13 cellular contexts compared by ENCODE assay signal in genomic region chr3:45606991-45607712, GRCh38. TPM values are rescaled to one million over a fixed set of nuclear protein-coding genes. Genes with fewer than 3 reads are reported as not detected.
DNase-seq lines count a peak whose midpoint lies in the region; ATAC-seq, FAIRE-seq and TF ChIP-seq lines count a peak whose summit lies in the region.
"Had no signal": no experiment of that assay in that cellular context is flagged by ENCODE, and none has a peak within 500 bp of the region (broad histone marks: within the 10 kb centered on the region; RNA-seq: fewer than 3 reads in every experiment).

No MANE protein-coding gene starts in this region.

- no peak overlapping the region for H2AFZ ChIP-seq in ACC112 (ENCODE audit: low read length, unreplicated experiment)

- H3K4me3 ChIP-seq in ACC112 (ENCODE audit: low read depth, low read length) (no peak overlapping the region), SJCRH30 (peak overlapping the region; percentile 34)

- H3K4me3 Mint-ChIP-seq in nephron progenitor cell: no peak overlapping the region

- no peak for ATAC-seq in HG03039 (IDR thresholded peaks at IDR 0.05; ENCODE audit: unreplicated experiment)

- no peak for FAIRE-seq in GM19239 (lab: Jason Lieb, UNC)
- FAIRE-seq: endothelial cell of umbilical vein had no signal

- H3K4me1 ChIP-seq in ACC112 (ENCODE audit: control insufficient read depth, insufficient read depth, low read length, unreplicated experiment) (peaks cover 25% of the 10 kb centered on the region), SJCRH30 (peaks cover 66% of the 10 kb centered on the region)

- no peaks in the 10 kb centered on the region for H3K27me3 Mint-ChIP-seq in nephron progenitor cell (ENCODE audit: low read depth, poor library complexity)

- peaks cover 16% of the 10 kb centered on the region for H3K4me1 Mint-ChIP-seq in nephron progenitor cell

- H3K27me3 ChIP-seq in ACC112 (ENCODE audit: insufficient read depth, low read length) (no peaks in the 10 kb centered on the region), SJCRH30 (no peaks in the 10 kb centered on the region)

- no peaks in the 10 kb centered on the region for H3K9me3 Mint-ChIP-seq in nephron progenitor cell

- H3K36me3 ChIP-seq in ACC112 (ENCODE audit: insufficient read depth, low read length): no peaks in the 10 kb centered on the region
- peaks cover 3% of the 10 kb centered on the region; the same call in 1 of the 2 replicates for H3K36me3 ChIP-seq in SJCRH30

- peak overlapping the region; percentile 57 for H3K27ac Mint-ChIP-seq in nephron progenitor cell

- H3K9me3 ChIP-seq in SJCRH30 (replicated peaks): no peaks in the 10 kb centered on the region

- H3K36me3 Mint-ChIP-seq in nephron progenitor cell (ENCODE audit: low read depth): peaks cover 9% of the 10 kb centered on the region

- DNase-seq in SJCRH30: no peak
- DNase-seq in fibroblast of peridontal ligament (ENCODE audit: extremely low read depth): peak; percentile 29
- DNase-seq in nephron progenitor cell: no peak
- DNase-seq in MV-4-11 (lab: John Stamatoyannopoulos, UW): no peak
- no peak for DNase-seq in stimulated activated CD4-positive, alpha-beta T cell treated with anti-CD3 and anti-CD28 coated beads, Interleukin-4, amount 100 ng/mL, for 24 hours
- DNase-seq in GM19239 (ENCODE audit: insufficient read length, low spot score): no peak
- DNase-seq: amniotic stem cell; DMS79 treated with DMSO at 0.1 percent for 48 hours; NCI-H1417 treated with DMSO at 0.1 percent for 48 hours; stimulated activated CD4-positive, alpha-beta T cell treated with anti-CD3 and anti-CD28 coated beads, Interleukin-4, amount 100 ng/mL, for 1 hour had no signal

- H3K79me2 ChIP-seq in ACC112 (ENCODE audit: control insufficient read depth, insufficient read depth, low read length, unreplicated experiment): peaks cover 73% of the 10 kb centered on the region

- TF ChIP-seq CTCF in nephron progenitor cell (IDR thresholded peaks at IDR 0.05): no peak

- H3K27ac ChIP-seq in ACC112 (ENCODE audit: low read depth, low read length) (peak overlapping the region; percentile 47), SJCRH30 (peak overlapping the region; percentile 85)

RNA-seq across cellular contexts. Expression of gene LIMD1, which starts 12.6 kb away (rescaled TPM):
- 25.0 and 28.0 TPM in 2 replicates for total RNA-seq in SJCRH30 (2014; rRNA removed; shearing (Covaris generic))
